16 cellular contexts compared by ENCODE assay signal in the genomic region with DNA sequence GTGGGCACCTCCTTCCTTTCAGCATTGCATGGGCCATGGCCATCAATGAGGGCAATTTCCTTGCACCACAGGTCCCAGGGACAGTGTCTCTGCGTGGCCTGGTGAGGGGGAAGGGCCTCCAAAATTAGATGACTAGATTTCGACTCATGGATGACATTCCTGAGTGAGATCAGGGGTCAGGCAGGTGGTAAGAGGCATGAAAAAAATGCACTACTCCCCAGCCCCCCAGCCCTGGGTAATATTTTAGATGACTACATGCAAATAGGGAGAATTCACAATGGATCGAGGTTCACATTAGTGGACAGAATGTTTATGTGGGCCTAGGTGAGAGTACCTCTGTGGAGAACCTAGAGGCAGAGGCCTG. TPM values are rescaled to one million over a fixed set of nuclear protein-coding genes. Genes with fewer than 3 reads are reported as not detected.
A peak's percentile ranks its signal among the peaks of the same experiment; 100 is the strongest.
DNase-seq lines count a peak whose midpoint lies in the region; ATAC-seq, FAIRE-seq and TF ChIP-seq lines count a peak whose summit lies in the region.
"Had no signal": no experiment of that assay in that cellular context is flagged by ENCODE, and none has a peak within 500 bp of the region (broad histone marks: within the 10 kb centered on the region; RNA-seq: fewer than 3 reads in every experiment).

No MANE protein-coding gene starts in this region.

- no peaks in the 10 kb centered on the region for H3K36me3 Mint-ChIP-seq in Calu3 (ENCODE audit: insufficient read depth, unreplicated experiment)
- H3K36me3 Mint-ChIP-seq in endodermal cell (ENCODE audit: low read depth): no peaks in the 10 kb centered on the region
- H3K36me3 Mint-ChIP-seq: activated naive CD4-positive, alpha-beta T cell treated with anti-CD3 and anti-CD28 coated beads, Interleukin-2, amount 50 U/mL, for 24 hours; immature natural killer cell; naive B cell had no signal

- intact Hi-C loops in Calu3 (cut with micrococcal nuclease; ENCODE audit: unreplicated experiment) (no loop called here), esophagus muscularis mucosa (cut with DNase I) (no loop called here), sigmoid colon (cut with DNase I) (no loop called here)

- FAIRE-seq in RCC 7860 (lab: Jason Lieb, UNC) (peak; percentile 55), GM12891 (lab: Jason Lieb, UNC) (no peak)
- FAIRE-seq: GM12878, HTR-8/SVneo had no signal

- WGBS in esophagus muscularis mucosa: 85% methylated on average over 3 of the region's 3 CpGs
- 58 to 79% methylated on average over 3 of the region's 3 CpGs for WGBS in sigmoid colon, 2 donors
- 77 to 100% methylated on average over 1 to 3 of the region's 3 CpGs for WGBS in endodermal cell (ENCODE audit: insufficient coverage in 1 of 2, insufficient read length in 1 of 2), 2 experiments

- peak overlapping the region; percentile 26 to 56 (median 40) for H3K27ac ChIP-seq in esophagus muscularis mucosa (replicated peaks in 1 of 4)
- H3K27ac ChIP-seq in sigmoid colon: peak overlapping the region; percentile 39 to 66 (median 52)
- no peak overlapping the region for H3K27ac ChIP-seq in endodermal cell (ENCODE audit: low read depth, low read length)
- H3K27ac ChIP-seq: BLaER1 treated with 17β-estradiol and CSF1 and Interleukin-3, amounts not matched to agents 10 nM and 100 nM; WERI-Rb-1 had no signal

- peak; percentile 22 for DNase-seq in Calu3
- peak; percentile 88 for DNase-seq in RCC 7860 (ENCODE audit: low spot score)
- DNase-seq in esophagus muscularis mucosa (ENCODE audit: extremely low spot score): no peak
- DNase-seq in sigmoid colon: no peak
- no peak for DNase-seq in GM12891 (ENCODE audit: insufficient read length, low spot score)
- no peak for DNase-seq in endodermal cell
- DNase-seq in ecto neural progenitor cell (ENCODE audit: low spot score): no peak
- DNase-seq: immature natural killer cell; naive B cell; stimulated activated CD4-positive, alpha-beta T cell treated with anti-CD3 and anti-CD28 coated beads, Interleukin-2, amount 100 ng/mL, for 48 hours; WERI-Rb-1 had no signal

- H3K4me1 Mint-ChIP-seq in Calu3 (ENCODE audit: low read depth, unreplicated experiment) (no peaks in the 10 kb centered on the region), endodermal cell (no peaks in the 10 kb centered on the region)
- H3K4me1 Mint-ChIP-seq: activated naive CD4-positive, alpha-beta T cell treated with anti-CD3 and anti-CD28 coated beads, Interleukin-2, amount 50 U/mL, for 24 hours; immature natural killer cell; naive B cell had no signal

- no peak overlapping the region for H3K9ac ChIP-seq in endodermal cell (ENCODE audit: extremely low read depth, low read length, poor library complexity, severe bottlenecking)
- H3K9ac ChIP-seq: BLaER1 treated with 17β-estradiol and CSF1 and Interleukin-3, amounts not matched to agents 10 nM and 100 nM had no signal

- H3K4me3 ChIP-seq in esophagus muscularis mucosa (no peak overlapping the region), sigmoid colon (no peak overlapping the region), endodermal cell (ENCODE audit: low read length) (no peak overlapping the region)
- H3K4me3 ChIP-seq: BLaER1 treated with 17β-estradiol and CSF1 and Interleukin-3, amounts not matched to agents 10 nM and 100 nM; GM12878 had no signal

- H3K27me3 Mint-ChIP-seq in Calu3 (ENCODE audit: unreplicated experiment) (peaks cover 2% of the 10 kb centered on the region), endodermal cell (ENCODE audit: insufficient read depth) (peaks cover 12% of the 10 kb centered on the region)

- ATAC-seq in HG02840 (IDR thresholded peaks at IDR 0.05; ENCODE audit: low FRiP score, unreplicated experiment): no peak
- ATAC-seq: GM12878 had no signal

- H3K27ac Mint-ChIP-seq in Calu3 (ENCODE audit: unreplicated experiment) (no peak overlapping the region), endodermal cell (no peak overlapping the region)
- H3K27ac Mint-ChIP-seq: activated naive CD4-positive, alpha-beta T cell treated with anti-CD3 and anti-CD28 coated beads, Interleukin-2, amount 50 U/mL, for 24 hours; immature natural killer cell; naive B cell had no signal

- H3K4me3 Mint-ChIP-seq in Calu3 (ENCODE audit: low read depth, unreplicated experiment): no peak overlapping the region
- H3K4me3 Mint-ChIP-seq in endodermal cell: no peak overlapping the region
- H3K4me3 Mint-ChIP-seq: activated naive CD4-positive, alpha-beta T cell treated with anti-CD3 and anti-CD28 coated beads, Interleukin-2, amount 50 U/mL, for 24 hours; immature natural killer cell; naive B cell had no signal

- BruUV-seq in Calu3 (replicated peaks; lab: Mats Ljungman, UMichigan): no TSS peak

- H3K27me3 ChIP-seq in esophagus muscularis mucosa (no peaks in the 10 kb centered on the region), sigmoid colon (no peaks in the 10 kb centered on the region), endodermal cell (ENCODE audit: control insufficient read depth, insufficient read depth, low read length, poor library complexity, severe bottlenecking) (no peaks in the 10 kb centered on the region)

- H3K9me3 ChIP-seq in esophagus muscularis mucosa (no peaks in the 10 kb centered on the region), sigmoid colon (no peaks in the 10 kb centered on the region), endodermal cell (ENCODE audit: control insufficient read depth, low read length) (no peaks in the 10 kb centered on the region)

- H3K36me3 ChIP-seq in esophagus muscularis mucosa (no peaks in the 10 kb centered on the region), sigmoid colon (no peaks in the 10 kb centered on the region), endodermal cell (ENCODE audit: control insufficient read depth, insufficient read depth, low read length) (no peaks in the 10 kb centered on the region)
- H3K36me3 ChIP-seq: BLaER1 treated with 17β-estradiol and CSF1 and Interleukin-3, amounts not matched to agents 10 nM and 100 nM; WERI-Rb-1 had no signal

- no peak for TF ChIP-seq EP300 in esophagus muscularis mucosa (IDR thresholded peaks at IDR 0.05)
- TF ChIP-seq EP300 in sigmoid colon (IDR thresholded peaks at IDR 0.05): no peak

- CTCF ChIA-PET in Calu3 (lab: Charles Lee): no interaction called here

- H3K9me3 Mint-ChIP-seq in Calu3 (ENCODE audit: low read depth, unreplicated experiment): no peaks in the 10 kb centered on the region
- peaks cover 3% of the 10 kb centered on the region for H3K9me3 Mint-ChIP-seq in endodermal cell
- H3K9me3 Mint-ChIP-seq: activated naive CD4-positive, alpha-beta T cell treated with anti-CD3 and anti-CD28 coated beads, Interleukin-2, amount 50 U/mL, for 24 hours had no signal

- TF ChIP-seq POLR2A in esophagus muscularis mucosa (IDR thresholded peaks at IDR 0.05; ENCODE audit: low read depth) (no peak), sigmoid colon (IDR thresholded peaks at IDR 0.05) (no peak), GM12891 (IDR thresholded peaks at IDR 0.05; ENCODE audit: low read depth, low read length) (no peak)

- TF ChIP-seq CTCF in Calu3 (IDR thresholded peaks at IDR 0.05; ENCODE audit: unreplicated experiment): no peak
- no peak for TF ChIP-seq CTCF in esophagus muscularis mucosa (IDR thresholded peaks at IDR 0.05)
- TF ChIP-seq CTCF in sigmoid colon (IDR thresholded peaks at IDR 0.05): no peak
- no peak for TF ChIP-seq CTCF in endodermal cell (conservative IDR thresholded peaks at IDR 0.05)

- H3K4me1 ChIP-seq in esophagus muscularis mucosa: peaks cover 10 to 64% (median 51%) of the 10 kb centered on the region in 4 donors
- peaks cover 0 to 77% (median 53%) of the 10 kb centered on the region in 4 donors for H3K4me1 ChIP-seq in sigmoid colon
- H3K4me1 ChIP-seq in endodermal cell (ENCODE audit: control insufficient read depth, insufficient read depth, low read length): no peaks in the 10 kb centered on the region
- H3K4me1 ChIP-seq: BLaER1 treated with 17β-estradiol and CSF1 and Interleukin-3, amounts not matched to agents 10 nM and 100 nM had no signal

TF ChIP-seq in GM12891, 5 proteins besides CTCF, POLR2A, EP300 and RAD21:
- TF ChIP-seq PAX5 (IDR thresholded peaks at IDR 0.05; ENCODE audit: insufficient read depth, low read length, severe bottlenecking) (no peak), POLR2AphosphoS5 (IDR thresholded peaks at IDR 0.05; ENCODE audit: low read depth, low read length) (no peak), SPI1 (IDR thresholded peaks at IDR 0.05; ENCODE audit: low read depth, low read length) (no peak), TAF1 (IDR thresholded peaks at IDR 0.05; ENCODE audit: low read depth, low read length) (no peak), POU2F2 (IDR thresholded peaks at IDR 0.05; ENCODE audit: low read depth, low read length) (no peak)

RNA-seq across cellular contexts. Expression of a gene that starts 19.0 kb away (rescaled TPM):
- 8.7 and 14.8 TPM in 2 replicates for total RNA-seq in Calu3 (2022)
- 1,000 to 10,000 TPM in 1 of 4 donors, 100 to 1,000 TPM in 3; 547 to 1,471 (median 705) TPM for total RNA-seq in esophagus muscularis mucosa
- total RNA-seq in sigmoid colon: 100 to 1,000 TPM; 254 to 773 (median 488) TPM
- polyA plus RNA-seq in sigmoid colon: 100 to 1,000 TPM in 1 of 3 donors, 10 to 100 TPM in 2; 13.6 to 131 (median 36.0) TPM
- not detected for polyA plus RNA-seq in GM12891 (2012; ENCODE audit: low read depth, missing spikeins)
- 1 to 10 TPM; 3.6 to 8.9 TPM for total RNA-seq in endodermal cell
- polyA plus RNA-seq in endodermal cell (2013, experiment 1 of 2): 215 TPM
- polyA plus RNA-seq in endodermal cell (2013, experiment 2 of 2): 246 TPM
- polyA plus RNA-seq: GM12878, immature natural killer cell had no signal

Comparison
In these comparisons a context has a peak if more than half of its experiments do, and no peak if none do; other contexts are left out.
1. DNase-seq: peak in Calu3 (single experiment) and RCC 7860 (single experiment); none in esophagus muscularis mucosa (single experiment), sigmoid colon (single experiment), GM12891 (single experiment), endodermal cell (single experiment) and ecto neural progenitor cell (single experiment).
2. RNA of a gene that starts 19.0 kb away (total RNA-seq): 547 to 1,471 TPM in esophagus muscularis mucosa and 254 to 773 TPM in sigmoid colon; 8.7 to 14.8 TPM in Calu3 and 3.6 to 8.9 TPM in endodermal cell; every median in the first group is over 10 times any median in the second.